In the genomic region with DNA sequence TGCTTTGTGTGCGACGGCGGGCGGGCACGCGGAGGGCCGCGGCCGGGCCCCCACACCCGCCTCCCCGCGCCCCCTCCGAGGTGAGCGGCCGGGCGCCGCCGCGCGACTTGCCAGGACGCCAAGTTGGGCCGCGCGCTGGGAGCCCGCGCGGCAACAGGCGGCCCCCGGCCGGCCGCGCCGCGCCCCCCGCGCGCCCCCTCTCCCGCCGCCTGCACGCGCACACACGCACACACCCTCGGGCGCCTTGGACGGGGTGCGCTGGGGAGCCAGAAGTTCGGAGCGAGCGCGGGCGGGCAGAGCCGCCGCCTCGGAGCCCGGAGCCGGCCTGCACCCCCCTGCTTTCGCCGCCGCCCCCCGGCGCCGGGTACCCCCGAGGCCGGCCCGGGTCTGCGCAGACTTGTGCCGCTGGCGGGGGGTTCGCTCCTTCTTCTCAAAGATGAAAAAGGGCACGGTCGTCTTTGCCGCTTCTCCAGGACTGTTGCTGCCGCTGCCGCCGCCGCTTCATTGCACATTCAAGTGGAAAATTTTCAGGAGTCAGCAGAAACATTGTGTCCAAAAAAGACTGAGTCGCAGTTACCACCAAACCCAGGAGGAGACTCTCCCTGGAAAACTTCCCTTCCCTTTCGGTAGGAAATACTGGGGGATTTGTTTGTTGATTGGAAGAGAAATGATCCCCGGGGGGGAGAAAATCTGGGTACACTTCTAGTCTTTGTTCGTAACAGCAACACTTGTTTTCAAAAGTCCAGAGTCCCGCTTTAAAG, we compare ENCODE assay signal across 8 cellular contexts. TPM values are rescaled to one million over a fixed set of nuclear protein-coding genes. Genes with fewer than 3 reads are reported as not detected.
DNase-seq lines count a peak whose midpoint lies in the region; ATAC-seq and TF ChIP-seq lines count a peak whose summit lies in the region.

No MANE protein-coding gene starts in this region.

- H3K27me3 ChIP-seq in BJ (ENCODE audit: control insufficient read depth, insufficient read depth, low read length) (no peaks in the 10 kb centered on the region), HAP-1 (ENCODE audit: low read depth) (no peaks in the 10 kb centered on the region), mucosa of stomach (ENCODE audit: control insufficient read depth, insufficient read depth, low read length) (no peaks in the 10 kb centered on the region), uterus (no peaks in the 10 kb centered on the region)

- CTCF ChIA-PET in BJ (lab: Yijun Ruan, JAX) = no interaction called here

- no peaks in the 10 kb centered on the region for H3K9me3 ChIP-seq in HAP-1
- H3K9me3 ChIP-seq in mucosa of stomach (ENCODE audit: control insufficient read depth, low read length) = no peaks in the 10 kb centered on the region
- H3K9me3 ChIP-seq in uterus = no peaks in the 10 kb centered on the region

- intact Hi-C loops in uterus (cut with DNase I; ENCODE audit: low total_unique reads) = loop anchor here (5.0 to 10.0 kb wide), 2 partner anchors 137 to 210 kb away; no protein-coding TSS in a partner anchor

- TF ChIP-seq CTCF in BJ (IDR thresholded peaks at IDR 0.05; ENCODE audit: insufficient read depth, low read depth, low read length) = no peak
- TF ChIP-seq CTCF in uterus (IDR thresholded peaks at IDR 0.05) = no peak

- no peak for ATAC-seq in GM18511 (IDR thresholded peaks at IDR 0.05; ENCODE audit: unreplicated experiment)

- no peaks in the 10 kb centered on the region for H3K36me3 ChIP-seq in BJ (ENCODE audit: control insufficient read depth, insufficient read depth, low read length)
- H3K36me3 ChIP-seq in HAP-1 (replicated peaks) = no peaks in the 10 kb centered on the region; the same call in 1 of the 2 replicates
- H3K36me3 ChIP-seq in mucosa of stomach (ENCODE audit: control insufficient read depth, insufficient read depth, low read length) = no peaks in the 10 kb centered on the region
- H3K36me3 ChIP-seq in uterus = no peaks in the 10 kb centered on the region

- no peak for DNase-seq in BJ (ENCODE audit: low read depth)
- peak in 1 of 2 experiments; percentile 48 for DNase-seq in HAP-1 (ENCODE audit: low spot score in 2 of 2)
- DNase-seq in SK-N-DZ (ENCODE audit: low spot score) = peak; percentile 33
- peak; percentile 44 to 57 for DNase-seq in erythroblast (lab: John Stamatoyannopoulos, UW)
- peak; percentile 46 to 57 for DNase-seq in uterus
- DNase-seq in NK-92 (lab: John Stamatoyannopoulos, UW; ENCODE audit: unreplicated experiment) = no peak

- H3K4me3 ChIP-seq in BJ (ENCODE audit: low read depth, low read length) (peak overlapping the region; percentile 61), HAP-1 (peak overlapping the region; percentile 58), mucosa of stomach (ENCODE audit: low read length) (no peak overlapping the region), uterus (peak overlapping the region; percentile 58 to 96)

- POLR2A ChIA-PET in BJ (lab: Charles Lee) = no interaction called here

- peak overlapping the region; percentile 78 for H3K9ac ChIP-seq in mucosa of stomach (ENCODE audit: low read length)

- H3K4me1 ChIP-seq in HAP-1 (peaks cover 27% of the 10 kb centered on the region), mucosa of stomach (ENCODE audit: control insufficient read depth, insufficient read depth, low read length) (no peaks in the 10 kb centered on the region), uterus (peaks cover 3 to 10% of the 10 kb centered on the region in 2 donors)

- in situ Hi-C loops in HAP-1 (cut with MboI; ENCODE audit: low sequenced_read_pairs) = loop anchor here (25.0 kb wide), 1 partner anchor 212 kb away; no protein-coding TSS in a partner anchor

- H3K27ac ChIP-seq in uterus = peak overlapping the region; percentile 96 to 100

- TF ChIP-seq POLR2A in erythroblast (IDR thresholded peaks at IDR 0.05; ENCODE audit: low read length) = no peak
- TF ChIP-seq POLR2A in uterus (IDR thresholded peaks at IDR 0.05) = peak in 1 of 2 donors; percentile 12

RNA-seq across cellular contexts. Expression of gene TEAD1, which starts 0.9 kb away (rescaled TPM):
- polyA plus RNA-seq in BJ (2011; rRNA removed) = 79.2 and 110 TPM in 2 replicates
- polyA minus RNA-seq in BJ (2011; rRNA and poly(A)+ RNA removed) = 112 and 136 TPM in 2 replicates
- polyA plus RNA-seq in SK-N-DZ (2014; cell fraction: cytosol; rRNA removed) = 29.0 and 44.2 TPM in 2 replicates
- polyA plus RNA-seq in SK-N-DZ (2014; cell fraction: nucleus; rRNA removed) = 23.3 and 31.1 TPM in 2 replicates
- 100 to 1,000 TPM in 2 of 4 donors, 10 to 100 TPM in 2; 38.8 to 110 (median 75.3) TPM for total RNA-seq in uterus

Comparison
In these comparisons a context has a peak if more than half of its experiments do, and no peak if none do; other contexts are left out.
1. DNase-seq: peak in SK-N-DZ (single experiment), erythroblast (2 of 2) and uterus (2 of 2); none in BJ (single experiment) and NK-92 (single experiment).